ENCODE assay signal across 1 cellular context in the genomic region with DNA sequence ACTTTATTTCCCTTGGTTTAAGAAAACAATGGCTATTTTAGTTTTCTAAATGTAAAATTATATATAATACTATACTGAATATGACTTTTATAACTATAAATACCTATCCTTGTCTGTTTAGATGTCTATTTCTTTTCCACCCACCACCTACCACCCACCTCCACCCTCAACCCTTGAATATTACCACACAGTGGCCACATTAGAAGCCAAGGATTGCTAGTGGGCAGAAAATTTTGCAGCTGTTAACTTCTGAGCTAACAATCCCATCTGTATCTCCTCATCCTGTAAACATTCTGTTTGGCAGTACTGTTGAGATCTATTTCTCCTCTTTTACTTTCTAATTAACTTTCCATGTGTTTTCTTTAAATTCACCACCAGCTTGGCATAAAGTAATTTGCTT.
TF ChIP-seq lines count a peak whose summit lies in the region.

No MANE protein-coding gene starts in this region.

TF ChIP-seq in IMR-90, 13 proteins besides CTCF, POLR2A, EP300 and RAD21 (continued from another document):
- TF ChIP-seq RFX5 (IDR thresholded peaks at IDR 0.05; ENCODE audit: low read depth, low read length) (no peak), FOS (IDR thresholded peaks at IDR 0.05; ENCODE audit: low read depth, low read length) (no peak), CHD1 (IDR thresholded peaks at IDR 0.05; ENCODE audit: low read depth, low read length) (no peak), SMC3 (IDR thresholded peaks at IDR 0.05; ENCODE audit: low read depth, low read length) (no peak)
- TF ChIP-seq, protein P1, sequence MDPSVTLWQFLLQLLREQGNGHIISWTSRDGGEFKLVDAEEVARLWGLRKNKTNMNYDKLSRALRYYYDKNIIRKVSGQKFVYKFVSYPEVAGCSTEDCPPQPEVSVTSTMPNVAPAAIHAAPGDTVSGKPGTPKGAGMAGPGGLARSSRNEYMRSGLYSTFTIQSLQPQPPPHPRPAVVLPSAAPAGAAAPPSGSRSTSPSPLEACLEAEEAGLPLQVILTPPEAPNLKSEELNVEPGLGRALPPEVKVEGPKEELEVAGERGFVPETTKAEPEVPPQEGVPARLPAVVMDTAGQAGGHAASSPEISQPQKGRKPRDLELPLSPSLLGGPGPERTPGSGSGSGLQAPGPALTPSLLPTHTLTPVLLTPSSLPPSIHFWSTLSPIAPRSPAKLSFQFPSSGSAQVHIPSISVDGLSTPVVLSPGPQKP (IDR thresholded peaks at IDR 0.05; ENCODE audit: borderline replicate concordance, low read depth, low read length) = no peak
